Comparison of ENCODE assay signal across 1 cellular context in the genomic region with DNA sequence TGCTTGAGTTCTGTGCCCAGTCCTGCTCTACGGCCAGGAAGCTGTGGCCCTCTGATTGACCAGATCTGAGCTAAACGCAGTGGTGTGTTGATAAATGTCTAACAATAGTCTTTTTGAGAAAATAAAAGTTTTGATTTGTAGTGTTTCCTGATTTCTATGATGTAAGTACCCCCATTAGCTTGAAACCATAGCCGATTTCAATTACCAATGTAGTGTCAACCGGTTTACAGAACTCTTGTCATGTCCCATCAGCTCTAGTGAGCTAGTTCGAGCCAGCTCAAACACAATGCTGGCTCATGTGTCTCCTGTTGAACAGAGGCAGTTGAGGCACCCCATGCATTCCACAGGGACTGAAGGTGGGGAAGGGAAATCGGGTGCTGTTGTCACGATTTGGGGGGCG.
TF ChIP-seq lines count a peak whose summit lies in the region.

No MANE protein-coding gene starts in this region.

TF ChIP-seq in K562, 482 proteins besides CTCF, POLR2A, EP300 and RAD21:
- TF ChIP-seq, protein P1, sequence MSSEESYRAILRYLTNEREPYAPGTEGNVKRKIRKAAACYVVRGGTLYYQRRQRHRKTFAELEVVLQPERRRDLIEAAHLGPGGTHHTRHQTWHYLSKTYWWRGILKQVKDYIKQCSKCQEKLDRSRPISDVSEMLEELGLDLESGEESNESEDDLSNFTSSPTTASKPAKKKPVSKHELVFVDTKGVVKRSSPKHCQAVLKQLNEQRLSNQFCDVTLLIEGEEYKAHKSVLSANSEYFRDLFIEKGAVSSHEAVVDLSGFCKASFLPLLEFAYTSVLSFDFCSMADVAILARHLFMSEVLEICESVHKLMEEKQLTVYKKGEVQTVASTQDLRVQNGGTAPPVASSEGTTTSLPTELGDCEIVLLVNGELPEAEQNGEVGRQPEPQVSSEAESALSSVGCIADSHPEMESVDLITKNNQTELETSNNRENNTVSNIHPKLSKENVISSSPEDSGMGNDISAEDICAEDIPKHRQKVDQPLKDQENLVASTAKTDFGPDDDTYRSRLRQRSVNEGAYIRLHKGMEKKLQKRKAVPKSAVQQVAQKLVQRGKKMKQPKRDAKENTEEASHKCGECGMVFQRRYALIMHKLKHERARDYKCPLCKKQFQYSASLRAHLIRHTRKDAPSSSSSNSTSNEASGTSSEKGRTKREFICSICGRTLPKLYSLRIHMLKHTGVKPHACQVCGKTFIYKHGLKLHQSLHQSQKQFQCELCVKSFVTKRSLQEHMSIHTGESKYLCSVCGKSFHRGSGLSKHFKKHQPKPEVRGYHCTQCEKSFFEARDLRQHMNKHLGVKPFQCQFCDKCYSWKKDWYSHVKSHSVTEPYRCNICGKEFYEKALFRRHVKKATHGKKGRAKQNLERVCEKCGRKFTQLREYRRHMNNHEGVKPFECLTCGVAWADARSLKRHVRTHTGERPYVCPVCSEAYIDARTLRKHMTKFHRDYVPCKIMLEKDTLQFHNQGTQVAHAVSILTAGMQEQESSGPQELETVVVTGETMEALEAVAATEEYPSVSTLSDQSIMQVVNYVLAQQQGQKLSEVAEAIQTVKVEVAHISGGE (CRISPR knock-in tag; IDR thresholded peaks at IDR 0.05): peak in 1 of 3 experiments; percentile 72; a peak in 1 of 6 replicates
- TF ChIP-seq ZNF146 (CRISPR knock-in tag; IDR thresholded peaks at IDR 0.05; ENCODE audit: unreplicated experiment): no peak
